14 cellular contexts compared by ENCODE assay signal in genomic region chr16:56987692-56988091, GRCh38. TPM values are rescaled to one million over a fixed set of nuclear protein-coding genes. Genes with fewer than 3 reads are reported as not detected.
DNase-seq lines count a peak whose midpoint lies in the region; ATAC-seq and TF ChIP-seq lines count a peak whose summit lies in the region.
"Had no signal": no experiment of that assay in that cellular context is flagged by ENCODE, and none has a peak within 500 bp of the region (broad histone marks: within the 10 kb centered on the region; RNA-seq: fewer than 3 reads in every experiment).

No MANE protein-coding gene starts in this region.

- H3K14ac ChIP-seq in neuronal stem cell (ENCODE audit: low read length), result no peak overlapping the region

- no peak for DNase-seq in activated naive CD4-positive, alpha-beta T cell treated with anti-CD3 and anti-CD28 coated beads for 36 hours
- no peak for DNase-seq in activated naive CD4-positive, alpha-beta T cell (lab: John Stamatoyannopoulos, UW)
- no peak for DNase-seq in T-cell
- no peak for DNase-seq in effector memory CD8-positive, alpha-beta T cell
- peak in 1 of 2 donors; percentile 41 for DNase-seq in tibial artery
- DNase-seq in neuronal stem cell (ENCODE audit: low spot score), result no peak
- DNase-seq in NCI-H1930 (lab: John Stamatoyannopoulos, UW), result no peak
- no peak for DNase-seq in MCF 10A (ENCODE audit: unreplicated experiment)
- DNase-seq: NCI-H2171 treated with DMSO at 0.1 percent for 48 hours, SW 1271, thyroid gland had no signal

- no peak overlapping the region for H4K91ac ChIP-seq in neuronal stem cell (ENCODE audit: low read depth, low read length, poor library complexity)

- no peak overlapping the region for H3K4me2 ChIP-seq in neuronal stem cell (ENCODE audit: insufficient read depth, low read length, poor library complexity, severe bottlenecking)

- H3K27ac ChIP-seq in tibial artery (peak overlapping the region; percentile 90 to 91), neuronal stem cell (replicated peaks; ENCODE audit: low read length) (no peak overlapping the region)

- no peaks in the 10 kb centered on the region for H3K79me1 ChIP-seq in neuronal stem cell (ENCODE audit: low read depth, low read length)

- H3K36me3 Mint-ChIP-seq in activated naive CD4-positive, alpha-beta T cell treated with anti-CD3 and anti-CD28 coated beads for 36 hours (ENCODE audit: low read depth), result peaks cover 47% of the 10 kb centered on the region
- H3K36me3 Mint-ChIP-seq in T-cell (peaks cover 23% of the 10 kb centered on the region), MCF 10A (ENCODE audit: insufficient read depth, unreplicated experiment) (peaks cover 6% of the 10 kb centered on the region)
- peaks cover 35% of the 10 kb centered on the region for H3K36me3 Mint-ChIP-seq in effector memory CD8-positive, alpha-beta T cell (ENCODE audit: insufficient read depth)

- TF ChIP-seq CTCF in tibial artery (IDR thresholded peaks at IDR 0.05) (no peak), MCF 10A (IDR thresholded peaks at IDR 0.05; ENCODE audit: unreplicated experiment) (no peak)

- peak overlapping the region; percentile 99 for H3K4me3 Mint-ChIP-seq in activated naive CD4-positive, alpha-beta T cell treated with anti-CD3 and anti-CD28 coated beads for 36 hours
- H3K4me3 Mint-ChIP-seq in T-cell (peak overlapping the region; percentile 99 to 100 (median 99)), MCF 10A (ENCODE audit: unreplicated experiment) (no peak overlapping the region)
- H3K4me3 Mint-ChIP-seq in effector memory CD8-positive, alpha-beta T cell, result peak overlapping the region; percentile 91 to 96

- H3K23ac ChIP-seq in neuronal stem cell (ENCODE audit: low read depth, low read length, poor library complexity), result no peak overlapping the region

- no peak overlapping the region for H3K4ac ChIP-seq in neuronal stem cell (ENCODE audit: low read length)

- H2BK5ac ChIP-seq in neuronal stem cell (ENCODE audit: low read length), result no peak overlapping the region

- no peaks in the 10 kb centered on the region for H3K36me3 ChIP-seq in tibial artery
- H3K36me3 ChIP-seq in neuronal stem cell (replicated peaks in 1 of 2; ENCODE audit: control insufficient read depth in 2 of 2, insufficient read depth in 2 of 2, low read length in 2 of 2), result no peaks in the 10 kb centered on the region
- H3K36me3 ChIP-seq: ovary, thyroid gland had no signal

- no TSS peak for BruUV-seq in MCF 10A (replicated peaks; lab: Mats Ljungman, UMichigan)

- no CpG with 5 or more reads among the region's 2 CpGs for WGBS in neuronal stem cell (ENCODE audit: extremely low coverage in 2 of 2, insufficient read length in 2 of 2, insufficient replicate concordance in 1 of 2), 2 donors

- H4K8ac ChIP-seq in neuronal stem cell (ENCODE audit: low read depth, low read length), result no peak overlapping the region

- H3K4me3 ChIP-seq in tibial artery, result no peak overlapping the region
- no peak overlapping the region for H3K4me3 ChIP-seq in neuronal stem cell (ENCODE audit: low read length in 2 of 2)
- H3K4me3 ChIP-seq: thyroid gland had no signal

- H2BK15ac ChIP-seq in neuronal stem cell (ENCODE audit: low read length), result no peak overlapping the region

- H3K27ac Mint-ChIP-seq in activated naive CD4-positive, alpha-beta T cell treated with anti-CD3 and anti-CD28 coated beads for 36 hours, result peak overlapping the region; percentile 100
- H3K27ac Mint-ChIP-seq in T-cell, result peak overlapping the region; percentile 98 to 100
- H3K27ac Mint-ChIP-seq in effector memory CD8-positive, alpha-beta T cell, result peak overlapping the region; percentile 90 to 99
- H3K27ac Mint-ChIP-seq in MCF 10A (ENCODE audit: low read depth, unreplicated experiment), result no peak overlapping the region

- no peaks in the 10 kb centered on the region for H3K9me3 Mint-ChIP-seq in activated naive CD4-positive, alpha-beta T cell treated with anti-CD3 and anti-CD28 coated beads for 36 hours
- H3K9me3 Mint-ChIP-seq in T-cell (no peaks in the 10 kb centered on the region), MCF 10A (ENCODE audit: unreplicated experiment) (no peaks in the 10 kb centered on the region)
- no peaks in the 10 kb centered on the region for H3K9me3 Mint-ChIP-seq in effector memory CD8-positive, alpha-beta T cell

- no peaks in the 10 kb centered on the region for H3K27me3 ChIP-seq in tibial artery
- peaks cover 4 to 84% (median 32%) of the 10 kb centered on the region in 3 experiments for H3K27me3 ChIP-seq in neuronal stem cell (ENCODE audit: control insufficient read depth in 3 of 3, insufficient read depth in 3 of 3, low read depth in 1 of 3, low read length in 3 of 3)
- H3K27me3 ChIP-seq: ovary, thyroid gland had no signal

- H3K9me3 ChIP-seq in tibial artery (no peaks in the 10 kb centered on the region), neuronal stem cell (replicated peaks in 1 of 2; ENCODE audit: control insufficient read depth in 2 of 2, insufficient read depth in 1 of 2, low read depth in 1 of 2, low read length in 2 of 2) (no peaks in the 10 kb centered on the region)
- H3K9me3 ChIP-seq: ovary, thyroid gland had no signal

- POLR2A ChIA-PET in T-cell (lab: Charles Lee), result no interaction called here
- POLR2A ChIA-PET in MCF 10A (lab: Yijun Ruan, JAX), result interaction anchor here (4.0 kb wide), 1 partner anchor 55 kb away, joined by 23 read pairs; the partner anchor contains the start of gene HERPUD1

- H2AK5ac ChIP-seq in neuronal stem cell (ENCODE audit: low read depth, low read length), result no peak overlapping the region

- peaks cover 65% of the 10 kb centered on the region for H3K4me1 Mint-ChIP-seq in activated naive CD4-positive, alpha-beta T cell treated with anti-CD3 and anti-CD28 coated beads for 36 hours (ENCODE audit: low read depth)
- H3K4me1 Mint-ChIP-seq in T-cell (peaks cover 63 to 80% (median 78%) of the 10 kb centered on the region in 3 donors), MCF 10A (ENCODE audit: insufficient read depth, unreplicated experiment) (peaks cover 30% of the 10 kb centered on the region)
- peaks cover 62 to 74% of the 10 kb centered on the region in 2 donors for H3K4me1 Mint-ChIP-seq in effector memory CD8-positive, alpha-beta T cell (ENCODE audit: low read depth in 2 of 2)

- intact Hi-C loops in activated naive CD4-positive, alpha-beta T cell treated with anti-CD3 and anti-CD28 coated beads for 36 hours (cut with micrococcal nuclease), result loop anchor here (2.0 to 5.0 kb wide), 2 partner anchors 49 to 375 kb away; no protein-coding TSS in a partner anchor
- intact Hi-C loops in tibial artery (cut with DNase I; ENCODE audit: low total_unique reads) (loop anchor here (5.0 kb wide), 1 partner anchor 55 kb away; the partner anchor contains the start of gene HERPUD1), MCF 10A (cut with micrococcal nuclease) (no loop called here)

- no peak overlapping the region for H3K18ac ChIP-seq in neuronal stem cell (ENCODE audit: low read length)

- no peak overlapping the region for H3K9ac ChIP-seq in neuronal stem cell (ENCODE audit: low read depth, low read length, poor library complexity)

- H2BK12ac ChIP-seq in neuronal stem cell (ENCODE audit: low read length), result no peak overlapping the region

- no peak overlapping the region for H2BK120ac ChIP-seq in neuronal stem cell (ENCODE audit: low read depth, low read length)

- H3K4me1 ChIP-seq in tibial artery (peaks cover 0 to 79% (median 42%) of the 10 kb centered on the region in 4 donors), neuronal stem cell (ENCODE audit: control insufficient read depth in 2 of 2, insufficient read depth in 1 of 2, low read depth in 1 of 2, low read length in 2 of 2) (peaks cover 2 to 10% of the 10 kb centered on the region in 2 donors)

- no peaks in the 10 kb centered on the region for H3K27me3 Mint-ChIP-seq in activated naive CD4-positive, alpha-beta T cell treated with anti-CD3 and anti-CD28 coated beads for 36 hours (ENCODE audit: low read depth)
- H3K27me3 Mint-ChIP-seq in T-cell (no peaks in the 10 kb centered on the region), MCF 10A (ENCODE audit: insufficient read depth, unreplicated experiment) (no peaks in the 10 kb centered on the region)
- no peaks in the 10 kb centered on the region for H3K27me3 Mint-ChIP-seq in effector memory CD8-positive, alpha-beta T cell

- ATAC-seq in T-cell (replicated peaks in 1 of 4), result no peak
- ATAC-seq in effector memory CD8-positive, alpha-beta T cell (replicated peaks), result no peak
- ATAC-seq: Panc1 had no signal

- CTCF ChIA-PET in activated naive CD4-positive, alpha-beta T cell treated with anti-CD3 and anti-CD28 coated beads for 36 hours (lab: Charles Lee), result interaction anchor here (0.6 to 4.6 kb wide), 2 partner anchors 23 to 33 kb away, joined by 6 to 32 read pairs; no protein-coding TSS in a partner anchor
- CTCF ChIA-PET in T-cell (lab: Charles Lee), result interaction anchor here (0.5 to 0.6 kb wide), 2 partner anchors 53 to 123 kb away, joined by 3 to 7 read pairs; no protein-coding TSS in a partner anchor
- CTCF ChIA-PET in MCF 10A (lab: Yijun Ruan, JAX), result interaction anchor here (1.1 kb wide), 1 partner anchor 22 kb away, joined by 3 read pairs; no protein-coding TSS in a partner anchor

- H2AFZ ChIP-seq in neuronal stem cell (ENCODE audit: low read length), result no peak overlapping the region

RNA-seq across cellular contexts. Expression of gene NLRC5, which starts 1.7 kb away (rescaled TPM):
- 100 to 1,000 TPM; 104 to 119 TPM for total RNA-seq in activated naive CD4-positive, alpha-beta T cell treated with anti-CD3 and anti-CD28 coated beads for 36 hours
- total RNA-seq in T-cell (100 to 1,000 TPM; 390 to 711 (median 496) TPM), MCF 10A (2022) (8.0 and 14.5 TPM in 2 replicates)
- 0.06 TPM for polyA plus RNA-seq in neuronal stem cell (2013, experiment 1 of 2)
- polyA plus RNA-seq in neuronal stem cell (2013, experiment 2 of 2), result 0.39 TPM

RNA-seq across cellular contexts. Expression of gene CETP, which starts 25.9 kb away (rescaled TPM):
- not detected for total RNA-seq in activated naive CD4-positive, alpha-beta T cell treated with anti-CD3 and anti-CD28 coated beads for 36 hours
- total RNA-seq in T-cell (under 1 TPM in 3 of 5 donors, not detected in 2; 0.18 to 0.25 (median 0.19) TPM), MCF 10A (2022) (not detected in 2 replicates)
- not detected for polyA plus RNA-seq in neuronal stem cell (2013, experiment 1 of 2)
- not detected for polyA plus RNA-seq in neuronal stem cell (2013, experiment 2 of 2)
- total RNA-seq: fibroblast of lung had no signal

RNA-seq across cellular contexts. Expression of gene HERPUD1, which starts 55.8 kb away (rescaled TPM):
- 100 to 1,000 TPM; 118 to 120 TPM for total RNA-seq in activated naive CD4-positive, alpha-beta T cell treated with anti-CD3 and anti-CD28 coated beads for 36 hours
- total RNA-seq in T-cell (100 to 1,000 TPM; 149 to 185 (median 167) TPM), MCF 10A (2022) (201 and 242 TPM in 2 replicates)
- 11.7 TPM for polyA plus RNA-seq in neuronal stem cell (2013, experiment 1 of 2)
- 12.1 TPM for polyA plus RNA-seq in neuronal stem cell (2013, experiment 2 of 2)
